In genomic region chr10:103555321-103555649, GRCh38 we compare ENCODE assay signal across 7 cellular contexts.
DNase-seq lines count a peak whose midpoint lies in the region; ATAC-seq and TF ChIP-seq lines count a peak whose summit lies in the region.

No MANE protein-coding gene starts in this region.

- no peak for TF ChIP-seq EP300 in stomach (IDR thresholded peaks at IDR 0.05)

- WGBS in stomach, 5 donors, result 4 to 11% (median 7%) methylated on average over 8 to 19 of the region's 19 CpGs

- H3K9me3 ChIP-seq in ascending aorta, result no peaks in the 10 kb centered on the region
- H3K9me3 ChIP-seq in left lung, result no peaks in the 10 kb centered on the region
- no peaks in the 10 kb centered on the region for H3K9me3 ChIP-seq in stomach

- H3K36me3 ChIP-seq in ascending aorta, result no peaks in the 10 kb centered on the region
- H3K36me3 ChIP-seq in left lung, result no peaks in the 10 kb centered on the region
- no peaks in the 10 kb centered on the region for H3K36me3 ChIP-seq in stomach

- no peak for DNase-seq in HFF-Myc (ENCODE audit: extremely low read depth, low read depth)
- DNase-seq in ascending aorta (ENCODE audit: low spot score in 2 of 2), result no peak
- peak in 1 of 2 donors; percentile 81 for DNase-seq in left lung
- DNase-seq in stomach, result no peak
- DNase-seq in NCI-H2227 (lab: John Stamatoyannopoulos, UW; ENCODE audit: unreplicated experiment), result no peak
- no peak for DNase-seq in NCI-H1048 (lab: John Stamatoyannopoulos, UW)

- peaks cover 7 to 9% of the 10 kb centered on the region in 2 donors for H3K4me1 ChIP-seq in ascending aorta
- peaks cover 0 to 12% of the 10 kb centered on the region in 2 donors for H3K4me1 ChIP-seq in left lung
- peaks cover 9 to 22% (median 18%) of the 10 kb centered on the region in 4 donors for H3K4me1 ChIP-seq in stomach

- TF ChIP-seq POLR2A in stomach (IDR thresholded peaks at IDR 0.05), result no peak

- peak overlapping the region; percentile 41 for H3K4me3 ChIP-seq in HFF-Myc (replicated peaks; ENCODE audit: low read depth, low read length)
- peak overlapping the region; percentile 59 to 62 for H3K4me3 ChIP-seq in ascending aorta
- peak overlapping the region; percentile 21 to 29 for H3K4me3 ChIP-seq in left lung
- peak overlapping the region; percentile 43 to 54 (median 46) for H3K4me3 ChIP-seq in stomach

- no peaks in the 10 kb centered on the region for H3K27me3 ChIP-seq in ascending aorta
- peaks cover 5 to 51% of the 10 kb centered on the region in 2 donors for H3K27me3 ChIP-seq in left lung
- H3K27me3 ChIP-seq in stomach, result peaks cover 0 to 27% (median 11%) of the 10 kb centered on the region in 3 donors

- intact Hi-C loops in ascending aorta (cut with DNase I), result no loop called here
- intact Hi-C loops in left lung (cut with DNase I), result no loop called here
- intact Hi-C loops in stomach (cut with DNase I; ENCODE audit: low total_unique reads), result no loop called here

- no peak overlapping the region for H3K27ac ChIP-seq in ascending aorta
- no peak overlapping the region for H3K27ac ChIP-seq in left lung
- H3K27ac ChIP-seq in stomach, result peak overlapping the region in 2 of 5 donors; percentile 17 to 61

- ATAC-seq in left lung, result no peak
- no peak for ATAC-seq in GM18909 (IDR thresholded peaks at IDR 0.05; ENCODE audit: poor library complexity, unreplicated experiment)

- TF ChIP-seq CTCF in HFF-Myc (IDR thresholded peaks at IDR 0.05; ENCODE audit: low read depth, low read length, missing control alignments) (no peak), ascending aorta (IDR thresholded peaks at IDR 0.05) (no peak), left lung (IDR thresholded peaks at IDR 0.05) (no peak), stomach (IDR thresholded peaks at IDR 0.05) (no peak)
